In genomic region chr3:52535411-52536111, GRCh38 we compare ENCODE assay signal across 7 cellular contexts. TPM values are rescaled to one million over a fixed set of nuclear protein-coding genes. Genes with fewer than 3 reads are reported as not detected.
DNase-seq lines count a peak whose midpoint lies in the region; ATAC-seq and TF ChIP-seq lines count a peak whose summit lies in the region.

No MANE protein-coding gene starts in this region.

- intact Hi-C loops in heart left ventricle (cut with DNase I), result loop anchor here in 7 of 10 donors (2.0 to 5.0 kb wide), 5 partner anchors 53 to 147 kb away; partner anchors contain the start of gene NISCH (in 1 of the 7)

- TF ChIP-seq CTCF in HEK293 (tag by site-specific recombination; IDR thresholded peaks at IDR 0.05) (no peak), VCaP (conservative IDR thresholded peaks at IDR 0.05) (no peak), heart left ventricle (IDR thresholded peaks at IDR 0.05) (no peak)

- POLR2A ChIA-PET in HEK293 (lab: Yijun Ruan, JAX), result interaction anchor here (0.6 to 1.1 kb wide), 15 partner anchors 9 to 480 kb away, joined by 3 to 8 read pairs (median 4); partner anchors contain the start of genes DUSP7, GNL3, NEK4 and PBRM1

- H3K9me3 ChIP-seq in HEK293 (ENCODE audit: control insufficient read depth, insufficient read depth, low read depth, low read length), result no peaks in the 10 kb centered on the region
- no peaks in the 10 kb centered on the region for H3K9me3 ChIP-seq in heart left ventricle

- H3K36me3 ChIP-seq in HEK293 (ENCODE audit: control insufficient read depth in 2 of 2, insufficient read depth in 1 of 2, low read length in 2 of 2) (peaks cover 0 to 37% of the 10 kb centered on the region in 2 experiments; a peak in 1 of 3 replicates), heart left ventricle (peaks cover 0 to 15% (median 5%) of the 10 kb centered on the region in 9 donors)

- no peak for TF ChIP-seq POLR2A in heart left ventricle (IDR thresholded peaks at IDR 0.05)

- ATAC-seq in heart left ventricle (no peak), HG03439 (IDR thresholded peaks at IDR 0.05; ENCODE audit: unreplicated experiment) (no peak)

- peak in 1 of 5 donors; percentile 26 for DNase-seq in heart left ventricle
- peak; percentile 23 for DNase-seq in stimulated activated CD8-positive, alpha-beta memory T cell treated with anti-CD3 and anti-CD28 coated beads, Interleukin-4, amount 100 ng/mL, for 48 hours
- DNase-seq in NCI-H1436 treated with DMSO at 0.1 percent for 48 hours (lab: John Stamatoyannopoulos, UW), result no peak
- no peak for DNase-seq in hepatic stellate cell (ENCODE audit: low spot score)

- no peak overlapping the region for H3K27ac ChIP-seq in HEK293 (ENCODE audit: extremely low read depth, low read depth, low read length)
- peak overlapping the region; percentile 97 for H3K27ac ChIP-seq in VCaP
- peak overlapping the region in 11 of 12 donors; percentile 22 to 95 (median 68) for H3K27ac ChIP-seq in heart left ventricle

- CTCF ChIA-PET in HEK293 (lab: Yijun Ruan, JAX), result no interaction called here

- H3K4me1 ChIP-seq in HEK293 (ENCODE audit: control insufficient read depth, insufficient read depth, low read length) (peaks cover 4% of the 10 kb centered on the region; the same call in 1 of the 2 replicates), heart left ventricle (peaks cover 4 to 87% (median 64%) of the 10 kb centered on the region in 12 donors)

- H3K27me3 ChIP-seq in heart left ventricle, result no peaks in the 10 kb centered on the region

- no peak overlapping the region for H3K4me3 ChIP-seq in HEK293 (ENCODE audit: low read depth, low read length)
- peak overlapping the region in 9 of 12 donors; percentile 45 to 88 (median 73) for H3K4me3 ChIP-seq in heart left ventricle

- 86 to 92% (median 90%) methylated on average over 19 of the region's 19 CpGs for WGBS in heart left ventricle, 4 donors

TF ChIP-seq in HEK293, 187 proteins besides CTCF, POLR2A, EP300 and RAD21:
- TF ChIP-seq ZNF311 (tag by site-specific recombination; IDR thresholded peaks at IDR 0.05; ENCODE audit: borderline replicate concordance), result no peak
- 0 out of 2 replicates have a peak, but pooled peaks have one; percentile 29 for TF ChIP-seq SCRT1 (tag by site-specific recombination; IDR thresholded peaks at IDR 0.05; ENCODE audit: borderline replicate concordance)
- TF ChIP-seq ZNF658 (tag by site-specific recombination; IDR thresholded peaks at IDR 0.05), result no peak
- TF ChIP-seq ZNF501 (tag by site-specific recombination; IDR thresholded peaks at IDR 0.05), result no peak
- peak; percentile 68; the same call in 1 of the 2 replicates for TF ChIP-seq ZNF121 (tag by site-specific recombination; IDR thresholded peaks at IDR 0.05)
- peak; percentile 82 for TF ChIP-seq SCRT2 (tag by site-specific recombination; IDR thresholded peaks at IDR 0.05)
- TF ChIP-seq BCL6B (tag by site-specific recombination; IDR thresholded peaks at IDR 0.05), result no peak
- TF ChIP-seq ZNF157 (tag by site-specific recombination; IDR thresholded peaks at IDR 0.05), result no peak

RNA-seq across cellular contexts. Expression of gene UQCC5, which starts 0.8 kb away (rescaled TPM):
- total RNA-seq in heart left ventricle, result 10 to 100 TPM in 8 of 9 donors, 1 to 10 TPM in 1; 2.0 to 73.0 (median 59.2) TPM
- 100 to 1,000 TPM in 1 of 2 donors, 10 to 100 TPM in 1; 45.2 to 113 TPM for polyA plus RNA-seq in heart left ventricle

RNA-seq across cellular contexts. Expression of gene NT5DC2, which starts 1.9 kb away (rescaled TPM):
- 10 to 100 TPM; 22.8 to 99.6 (median 52.7) TPM for total RNA-seq in heart left ventricle
- polyA plus RNA-seq in heart left ventricle, result 10 to 100 TPM; 61.1 to 92.7 TPM

RNA-seq across cellular contexts. Expression of gene STAB1, which starts 40.4 kb away (rescaled TPM):
- 100 to 1,000 TPM in 2 of 9 donors, 10 to 100 TPM in 7; 34.1 to 351 (median 50.6) TPM for total RNA-seq in heart left ventricle
- polyA plus RNA-seq in heart left ventricle, result 10 to 100 TPM; 41.0 to 79.1 TPM
